10 cellular contexts compared by ENCODE assay signal in the genomic region with DNA sequence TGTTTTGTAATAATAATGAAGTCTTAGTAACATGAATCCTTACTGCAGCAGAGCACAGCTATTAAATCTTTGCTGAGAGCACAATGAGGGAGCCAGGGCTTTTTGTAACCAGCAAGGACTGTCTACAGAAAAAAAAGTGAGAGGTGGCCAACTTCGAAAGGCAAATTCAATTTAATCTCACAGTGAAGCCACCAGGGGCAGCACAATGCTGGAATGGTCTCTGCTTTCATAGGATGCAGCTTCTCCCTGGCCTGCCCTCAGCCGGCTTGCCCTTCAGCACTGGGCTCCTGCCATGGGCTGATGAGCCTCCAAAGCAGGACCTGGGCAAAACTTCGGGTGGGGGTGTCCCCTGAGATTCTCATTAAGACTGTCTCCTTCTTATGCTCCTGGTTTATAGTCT.
DNase-seq lines count a peak whose midpoint lies in the region; ATAC-seq and TF ChIP-seq lines count a peak whose summit lies in the region.
"Had no signal": no experiment of that assay in that cellular context is flagged by ENCODE, and none has a peak within 500 bp of the region (broad histone marks: within the 10 kb centered on the region; RNA-seq: fewer than 3 reads in every experiment).

No MANE protein-coding gene starts in this region.

- H3K9me3 ChIP-seq in breast epithelium (no peaks in the 10 kb centered on the region), RWPE2 (ENCODE audit: severe bottlenecking) (no peaks in the 10 kb centered on the region), upper lobe of right lung (no peaks in the 10 kb centered on the region)
- H3K9me3 ChIP-seq in effector memory CD4-positive, alpha-beta T cell (ENCODE audit: control insufficient read depth, low read length) = no peaks in the 10 kb centered on the region

- no TSS peak for BruUV-seq in MCF 10A (replicated peaks; lab: Mats Ljungman, UMichigan)

- H3K4me1 Mint-ChIP-seq in MCF 10A (ENCODE audit: insufficient read depth, unreplicated experiment) = peaks cover 6% of the 10 kb centered on the region

- H3K4me1 ChIP-seq in breast epithelium (no peaks in the 10 kb centered on the region), RWPE2 (ENCODE audit: insufficient read depth, poor library complexity, severe bottlenecking) (no peaks in the 10 kb centered on the region), upper lobe of right lung (peaks cover 15% of the 10 kb centered on the region)
- H3K4me1 ChIP-seq in effector memory CD4-positive, alpha-beta T cell (ENCODE audit: control insufficient read depth, insufficient read depth, low read length, poor library complexity, severe bottlenecking) = no peaks in the 10 kb centered on the region

- intact Hi-C loops in breast epithelium (cut with DNase I; ENCODE audit: low total_unique reads) (no loop called here), MCF 10A (cut with micrococcal nuclease) (no loop called here), upper lobe of right lung (cut with DNase I) (no loop called here)

- H3K4me3 Mint-ChIP-seq in MCF 10A (ENCODE audit: unreplicated experiment) = no peak overlapping the region
- H3K4me3 Mint-ChIP-seq: CD4-positive, alpha-beta memory T cell had no signal

- POLR2A ChIA-PET in MCF 10A (lab: Yijun Ruan, JAX) = interaction anchor here (0.6 to 1.0 kb wide), 3 partner anchors 15 to 114 kb away, joined by 3 to 4 read pairs (median 3); no protein-coding TSS in a partner anchor

- H3K27me3 Mint-ChIP-seq in MCF 10A (ENCODE audit: insufficient read depth, unreplicated experiment) = no peaks in the 10 kb centered on the region
- H3K27me3 Mint-ChIP-seq: CD4-positive, alpha-beta memory T cell had no signal

- H3K27ac Mint-ChIP-seq in MCF 10A (ENCODE audit: low read depth, unreplicated experiment) = no peak overlapping the region

- H3K4me3 ChIP-seq in breast epithelium (no peak overlapping the region), RWPE2 (ENCODE audit: severe bottlenecking) (no peak overlapping the region), fibroblast of the aortic adventitia (ENCODE audit: low read depth, low read length) (no peak overlapping the region), upper lobe of right lung (no peak overlapping the region)
- no peak overlapping the region for H3K4me3 ChIP-seq in effector memory CD4-positive, alpha-beta T cell (ENCODE audit: insufficient read depth, low read depth, low read length, poor library complexity, severe bottlenecking)

- no peak for TF ChIP-seq POLR2A in breast epithelium (IDR thresholded peaks at IDR 0.05)

- CTCF ChIA-PET in MCF 10A (lab: Yijun Ruan, JAX) = interaction anchor here (0.7 to 2.5 kb wide), 6 partner anchors 21 to 139 kb away, joined by 3 to 10 read pairs (median 3); no protein-coding TSS in a partner anchor

- no peaks in the 10 kb centered on the region for H3K9me3 Mint-ChIP-seq in MCF 10A (ENCODE audit: unreplicated experiment)
- H3K9me3 Mint-ChIP-seq: CD4-positive, alpha-beta memory T cell had no signal

- no peak for TF ChIP-seq CTCF in breast epithelium (IDR thresholded peaks at IDR 0.05)
- TF ChIP-seq CTCF in MCF 10A (IDR thresholded peaks at IDR 0.05; ENCODE audit: unreplicated experiment) = no peak
- TF ChIP-seq CTCF in RWPE2 (IDR thresholded peaks at IDR 0.05; ENCODE audit: poor library complexity, severe bottlenecking) = peak; percentile 34
- TF ChIP-seq CTCF in fibroblast of the aortic adventitia (IDR thresholded peaks at IDR 0.05; ENCODE audit: insufficient read depth, low read length) = peak; percentile 31
- no peak for TF ChIP-seq CTCF in upper lobe of right lung (IDR thresholded peaks at IDR 0.05)

- H3K27me3 ChIP-seq in breast epithelium = no peaks in the 10 kb centered on the region
- no peaks in the 10 kb centered on the region for H3K27me3 ChIP-seq in RWPE2 (ENCODE audit: insufficient read depth, poor library complexity, severe bottlenecking)
- no peaks in the 10 kb centered on the region for H3K27me3 ChIP-seq in upper lobe of right lung
- H3K27me3 ChIP-seq in effector memory CD4-positive, alpha-beta T cell (replicated peaks; ENCODE audit: control insufficient read depth, insufficient read depth, low read length, poor library complexity, severe bottlenecking) = no peaks in the 10 kb centered on the region

- H3K27ac ChIP-seq in breast epithelium (peak overlapping the region; percentile 20 to 30), RWPE2 (ENCODE audit: poor library complexity, severe bottlenecking) (no peak overlapping the region), upper lobe of right lung (no peak overlapping the region)
- no peak overlapping the region for H3K27ac ChIP-seq in effector memory CD4-positive, alpha-beta T cell (ENCODE audit: insufficient read depth, low read length, poor library complexity, severe bottlenecking)
- H3K27ac ChIP-seq: epithelial cell of prostate had no signal

- H3K36me3 Mint-ChIP-seq in MCF 10A (ENCODE audit: insufficient read depth, unreplicated experiment) = peaks cover 9% of the 10 kb centered on the region

- DNase-seq in breast epithelium (ENCODE audit: low spot score in 2 of 2) (no peak), MCF 10A (ENCODE audit: unreplicated experiment) (no peak), RWPE2 (ENCODE audit: low spot score) (no peak), fibroblast of the aortic adventitia (ENCODE audit: low read depth) (peak; percentile 28), upper lobe of right lung (no peak), midbrain (lab: John Stamatoyannopoulos, UW) (no peak)
- no peak for DNase-seq in effector memory CD4-positive, alpha-beta T cell
- DNase-seq: CD4-positive, alpha-beta memory T cell had no signal

- ATAC-seq in RWPE2 (ENCODE audit: low read depth) (no peak), upper lobe of right lung (peak; percentile 39), HG03135 (IDR thresholded peaks at IDR 0.05; ENCODE audit: unreplicated experiment) (no peak)

- H3K36me3 ChIP-seq in breast epithelium (no peaks in the 10 kb centered on the region), RWPE2 (ENCODE audit: low read depth) (no peaks in the 10 kb centered on the region), upper lobe of right lung (no peaks in the 10 kb centered on the region)
- no peaks in the 10 kb centered on the region for H3K36me3 ChIP-seq in effector memory CD4-positive, alpha-beta T cell (ENCODE audit: control insufficient read depth, insufficient read depth, low read length)

Comparison
In these comparisons a context has a peak if more than half of its experiments do, and no peak if none do; other contexts are left out.
1. H3K27ac ChIP-seq: peak in breast epithelium (2 of 2); none in RWPE2 (single experiment), upper lobe of right lung (single experiment) and effector memory CD4-positive, alpha-beta T cell (single experiment).
2. CTCF ChIP-seq: peak in RWPE2 (single experiment) and fibroblast of the aortic adventitia (single experiment); none in breast epithelium (0 of 3), MCF 10A (single experiment) and upper lobe of right lung (single experiment).